Comparison of ENCODE assay signal across 38 cellular contexts in genomic region chr9:27835286-27835685, GRCh38.
"Had no signal": no experiment of that assay in that cellular context is flagged by ENCODE, and none has a peak within 500 bp of the region (broad histone marks: within the 10 kb centered on the region; RNA-seq: fewer than 3 reads in every experiment).

No MANE protein-coding gene starts in this region.

- H3K9me3 ChIP-seq: adrenal gland had no signal

- H3K27me3 Mint-ChIP-seq: activated CD4-positive, alpha-beta memory T cell treated with anti-CD3 and anti-CD28 coated beads, Interleukin-2, amount 10 ng/mL, durations not matched to agents 7 days and 5 days; activated CD4-positive, alpha-beta T cell treated with anti-CD3 and anti-CD28 coated beads, Interleukin-2, amount 10 ng/mL, durations not matched to agents 7 days and 5 days; activated T-cell treated with anti-CD3 and anti-CD28 coated beads, Interleukin-2, amount 50 U/mL, for 24 hours; central memory CD8-positive, alpha-beta T cell had no signal

- ATAC-seq: activated CD4-positive, alpha-beta T cell treated with anti-CD3 and anti-CD28 coated beads for 36 hours; activated CD4-positive, CD25-positive, alpha-beta regulatory T cell treated with anti-CD3 and anti-CD28 coated beads, Interleukin-2, amount 50 U/mL, for 24 hours; activated CD8-positive, alpha-beta memory T cell treated with anti-CD3 and anti-CD28 coated beads, Interleukin-2, amount 10 ng/mL, durations not matched to agents 7 days and 5 days; activated CD8-positive, alpha-beta T cell treated with anti-CD3 and anti-CD28 coated beads, Interleukin-2, amount 10 ng/mL, durations not matched to agents 7 days and 5 days; activated naive CD4-positive, alpha-beta T cell treated with anti-CD3 and anti-CD28 coated beads, Interleukin-2, amount 50 U/mL, for 72 hours; WTC11 had no signal

- H3K9me3 Mint-ChIP-seq: activated CD4-positive, alpha-beta memory T cell treated with anti-CD3 and anti-CD28 coated beads, Interleukin-2, amount 10 ng/mL, durations not matched to agents 7 days and 5 days; activated CD4-positive, alpha-beta T cell treated with anti-CD3 and anti-CD28 coated beads, Interleukin-2, amount 10 ng/mL, durations not matched to agents 7 days and 5 days; activated naive CD4-positive, alpha-beta T cell treated with anti-CD3 and anti-CD28 coated beads, Interleukin-2, amount 50 U/mL, for 72 hours; activated T-cell treated with anti-CD3 and anti-CD28 coated beads, Interleukin-2, amount 50 U/mL, for 24 hours; activated T-helper 2 cell treated with anti-CD3 and anti-CD28 coated beads, Interferon-gamma antibody, Interleukin-2, Interleukin-4, amounts not matched to agents 10 μg/mL and 5 μg/mL and 100 μg/mL, durations not matched to agents 14 hours and 24 hours and 36 hours; T-helper 1 cell treated with Interleukin-12 subunit alpha and Interleukin-12 subunit beta and Interleukin-4 antibody, amounts not matched to agents 30 μg/mL and 1 μg/mL, for 36 hours; T-helper 2 cell treated with Interferon-gamma antibody and Interleukin-4, amounts not matched to agents 5 μg/mL and 100 μg/mL, for 36 hours had no signal

- H3K27ac Mint-ChIP-seq: activated CD4-positive, alpha-beta memory T cell treated with anti-CD3 and anti-CD28 coated beads, Interleukin-2, amount 10 ng/mL, durations not matched to agents 7 days and 5 days; activated CD4-positive, alpha-beta T cell treated with anti-CD3 and anti-CD28 coated beads for 36 hours; activated CD4-positive, alpha-beta T cell treated with anti-CD3 and anti-CD28 coated beads, Interleukin-2, amount 10 ng/mL, durations not matched to agents 7 days and 5 days; activated CD8-positive, alpha-beta memory T cell treated with anti-CD3 and anti-CD28 coated beads, Interleukin-2, amount 10 ng/mL, durations not matched to agents 7 days and 5 days; activated CD8-positive, alpha-beta T cell treated with anti-CD3 and anti-CD28 coated beads, Interleukin-2, amount 10 ng/mL, durations not matched to agents 7 days and 5 days; activated naive CD4-positive, alpha-beta T cell treated with anti-CD3 and anti-CD28 coated beads, Interleukin-2, amount 50 U/mL, for 72 hours; activated naive CD8-positive, alpha-beta T cell treated with anti-CD3 and anti-CD28 coated beads for 36 hours; activated T-cell treated with anti-CD3 and anti-CD28 coated beads, Interleukin-2, amount 50 U/mL, for 24 hours; activated T-helper 2 cell treated with anti-CD3 and anti-CD28 coated beads, Interferon-gamma antibody, Interleukin-2, Interleukin-4, amounts not matched to agents 10 μg/mL and 5 μg/mL and 100 μg/mL, durations not matched to agents 14 hours and 24 hours and 36 hours; T-helper 1 cell treated with Interleukin-12 subunit alpha and Interleukin-12 subunit beta and Interleukin-4 antibody, amounts not matched to agents 30 μg/mL and 1 μg/mL, for 36 hours; T-helper 2 cell treated with Interferon-gamma antibody and Interleukin-4, amounts not matched to agents 5 μg/mL and 100 μg/mL, for 36 hours; WTC11 had no signal

- DNase-seq: activated CD4-positive, alpha-beta memory T cell treated with anti-CD3 and anti-CD28 coated beads, Interleukin-2, amount 10 ng/mL, durations not matched to agents 7 days and 5 days; activated CD4-positive, alpha-beta T cell treated with anti-CD3 and anti-CD28 coated beads for 1 hour; activated CD4-positive, alpha-beta T cell treated with anti-CD3 and anti-CD28 coated beads for 36 hours; activated CD4-positive, alpha-beta T cell treated with anti-CD3 and anti-CD28 coated beads for 48 hours; activated CD4-positive, alpha-beta T cell treated with anti-CD3 and anti-CD28 coated beads, Interleukin-2, amount 10 ng/mL, durations not matched to agents 7 days and 5 days; activated CD4-positive, alpha-beta T cell treated with anti-CD3 and anti-CD28 coated beads, Interleukin-2, amount 50 U/mL, for 48 hours; activated CD4-positive, CD25-positive, alpha-beta regulatory T cell; activated CD8-positive, alpha-beta memory T cell treated with anti-CD3 and anti-CD28 coated beads for 24 hours; activated CD8-positive, alpha-beta memory T cell treated with anti-CD3 and anti-CD28 coated beads, Interleukin-2, amount 10 ng/mL, durations not matched to agents 7 days and 5 days; activated CD8-positive, alpha-beta memory T cell treated with anti-CD3 and anti-CD28 coated beads, Interleukin-2, amount 50 U/mL, for 48 hours; activated CD8-positive, alpha-beta T cell treated with anti-CD3 and anti-CD28 coated beads, Interleukin-2, amount 10 ng/mL, durations not matched to agents 7 days and 5 days; activated effector memory CD4-positive, alpha-beta T cell treated with Interleukin-2 at 50 U/mL for 16 hours; activated gamma-delta T cell; activated naive CD4-positive, alpha-beta T cell treated with anti-CD3 and anti-CD28 coated beads, Interleukin-2, amount 50 U/mL, for 16 hours; activated naive CD4-positive, alpha-beta T cell treated with Interleukin-2 at 50 U/mL for 16 hours; activated naive CD8-positive, alpha-beta T cell treated with anti-CD3 and anti-CD28 coated beads for 36 hours; activated T-cell treated with anti-CD3 and anti-CD28 coated beads, Interleukin-2, amount 50 U/mL, for 24 hours; activated T-cell treated with anti-CD3 and anti-CD28 coated beads, Interleukin-2, amount 50 U/mL, for 48 hours; adrenal gland; amniotic stem cell; aorta; caudate nucleus; cerebellar nuclear complex; T-helper 1 cell; T-helper 2 cell; T-helper 9 cell had no signal

- H3K4me3 Mint-ChIP-seq: activated CD4-positive, alpha-beta memory T cell treated with anti-CD3 and anti-CD28 coated beads, Interleukin-2, amount 10 ng/mL, durations not matched to agents 7 days and 5 days; activated CD4-positive, alpha-beta T cell treated with anti-CD3 and anti-CD28 coated beads for 36 hours; activated CD4-positive, alpha-beta T cell treated with anti-CD3 and anti-CD28 coated beads, Interleukin-2, amount 10 ng/mL, durations not matched to agents 7 days and 5 days; activated CD8-positive, alpha-beta memory T cell treated with anti-CD3 and anti-CD28 coated beads, Interleukin-2, amount 10 ng/mL, durations not matched to agents 7 days and 5 days; activated CD8-positive, alpha-beta T cell treated with anti-CD3 and anti-CD28 coated beads, Interleukin-2, amount 10 ng/mL, durations not matched to agents 7 days and 5 days; activated naive CD8-positive, alpha-beta T cell treated with anti-CD3 and anti-CD28 coated beads for 36 hours; activated T-cell treated with anti-CD3 and anti-CD28 coated beads, Interleukin-2, amount 50 U/mL, for 24 hours; brain; central memory CD8-positive, alpha-beta T cell; T-helper 1 cell treated with Interleukin-12 subunit alpha and Interleukin-12 subunit beta and Interleukin-4 antibody, amounts not matched to agents 30 μg/mL and 1 μg/mL, for 36 hours; T-helper 2 cell treated with Interferon-gamma antibody and Interleukin-4, amounts not matched to agents 5 μg/mL and 100 μg/mL, for 36 hours; WTC11 had no signal

- H3K36me3 ChIP-seq: adrenal gland, cardiac muscle cell had no signal

- H3K27ac ChIP-seq: adrenal gland, cardiac muscle cell, VCaP had no signal

- FAIRE-seq: bronchial epithelial cell, TTC549 had no signal

- H3K4me1 Mint-ChIP-seq: activated CD4-positive, alpha-beta memory T cell treated with anti-CD3 and anti-CD28 coated beads, Interleukin-2, amount 10 ng/mL, durations not matched to agents 7 days and 5 days; activated CD4-positive, alpha-beta T cell treated with anti-CD3 and anti-CD28 coated beads for 36 hours; activated CD4-positive, alpha-beta T cell treated with anti-CD3 and anti-CD28 coated beads, Interleukin-2, amount 10 ng/mL, durations not matched to agents 7 days and 5 days; activated CD8-positive, alpha-beta memory T cell treated with anti-CD3 and anti-CD28 coated beads, Interleukin-2, amount 10 ng/mL, durations not matched to agents 7 days and 5 days; activated naive CD8-positive, alpha-beta T cell treated with anti-CD3 and anti-CD28 coated beads for 36 hours; central memory CD8-positive, alpha-beta T cell had no signal

- H3K27me3 ChIP-seq: adrenal gland, cardiac muscle cell had no signal

- H3K4me3 ChIP-seq: adrenal gland, cardiac muscle cell had no signal

- H3K36me3 Mint-ChIP-seq: activated CD8-positive, alpha-beta memory T cell treated with anti-CD3 and anti-CD28 coated beads, Interleukin-2, amount 10 ng/mL, durations not matched to agents 7 days and 5 days; activated naive CD4-positive, alpha-beta T cell treated with anti-CD3 and anti-CD28 coated beads, Interleukin-2, amount 50 U/mL, for 72 hours; activated naive CD8-positive, alpha-beta T cell treated with anti-CD3 and anti-CD28 coated beads for 36 hours; brain; WTC11 had no signal

- H3K4me1 ChIP-seq: adrenal gland had no signal
